ENCODE assay signal across 8 cellular contexts in genomic region chr10:126387931-126388911, GRCh38. TPM values are rescaled to one million over a fixed set of nuclear protein-coding genes. Genes with fewer than 3 reads are reported as not detected.
DNase-seq lines count a peak whose midpoint lies in the region; ATAC-seq and TF ChIP-seq lines count a peak whose summit lies in the region.

ADAM12 (minus strand) TSS chr10:126388477; CDS start chr10:126388145, 332 bp downstream.

- TF ChIP-seq CTCF in mammary epithelial cell (conservative IDR thresholded peaks at IDR 0.05 in 1 of 2, IDR thresholded peaks at IDR 0.05 in 1 of 2; ENCODE audit: extremely low read depth in 1 of 2, insufficient read depth in 1 of 2, low read depth in 1 of 2, low read length in 2 of 2): no peak
- TF ChIP-seq CTCF in spleen (IDR thresholded peaks at IDR 0.05 in 8 of 11, conservative IDR thresholded peaks at IDR 0.05 in 3 of 11): no peak

- no peaks in the 10 kb centered on the region for H4K20me1 ChIP-seq in mammary epithelial cell (ENCODE audit: insufficient read depth, low read length)

- ATAC-seq in HG03571 (IDR thresholded peaks at IDR 0.05; ENCODE audit: unreplicated experiment): no peak

- H3K36me3 ChIP-seq in mammary epithelial cell (ENCODE audit: insufficient read depth, low read length) (no peaks in the 10 kb centered on the region), spleen (no peaks in the 10 kb centered on the region)

- 3% methylated on average over 7 of the region's 127 CpGs for WGBS in mammary epithelial cell (ENCODE audit: low coverage, missing lambda C conversion rate)
- WGBS in spleen, 5 donors: 3 to 10% (median 7%) methylated on average over 42 to 127 of the region's 127 CpGs

- peaks cover 0 to 15% (median 7%) of the 10 kb centered on the region in 3 donors for H3K36me3 Mint-ChIP-seq in immature natural killer cell

- peak within 1 kb of the TSS; percentile 36 to 56 (median 52) for H3K4me3 ChIP-seq in mammary epithelial cell (replicated peaks in 1 of 3; ENCODE audit: insufficient read depth in 1 of 3, low read depth in 2 of 3, low read length in 3 of 3)
- peak within 1 kb of the TSS in 7 of 8 donors; percentile 26 to 61 (median 39) for H3K4me3 ChIP-seq in spleen

- peak within 1 kb of the TSS; percentile 87 for H3K4me2 ChIP-seq in mammary epithelial cell (ENCODE audit: insufficient read depth, low read depth, low read length)

- H3K9ac ChIP-seq in mammary epithelial cell (ENCODE audit: insufficient read depth, low read length): no peak within 1 kb of the TSS

- peaks cover 21 to 44% (median 23%) of the 10 kb centered on the region in 3 donors for H3K27me3 Mint-ChIP-seq in immature natural killer cell (ENCODE audit: low read depth in 3 of 3)

- peak within 1 kb of the TSS; percentile 85 for H2AFZ ChIP-seq in mammary epithelial cell (ENCODE audit: low read depth, low read length)

- dilution Hi-C loops in mammary epithelial cell (cut with HindIII; ENCODE audit: low sequenced_read_pairs): no loop called here

- H3K9me3 Mint-ChIP-seq in immature natural killer cell: peaks cover 0 to 3% (median 0%) of the 10 kb centered on the region in 6 donors

- no peak within 1 kb of the TSS for H3K27ac Mint-ChIP-seq in immature natural killer cell

- in situ Hi-C loops in mammary epithelial cell (cut with MboI; ENCODE audit: low sequenced_read_pairs in 2 of 2): loop anchor here (10.0 to 25.0 kb wide), 2 partner anchors 401 to 403 kb away; no protein-coding TSS in a partner anchor
- in situ Hi-C loops in KBM-7 (cut with MboI; ENCODE audit: low pct_unique_long_range_greater_than_20kb, low sequenced_read_pairs): no loop called here

- BruUV-seq in mammary epithelial cell (replicated peaks; lab: Mats Ljungman, UMichigan): no TSS peak

- peak; percentile 9 for DNase-seq in stimulated activated CD4-positive, alpha-beta T cell treated with anti-CD3 and anti-CD28 coated beads, Interleukin-4, amount 100 ng/mL, for 1 hour
- DNase-seq in stimulated activated CD4-positive, alpha-beta T cell treated with anti-CD3 and anti-CD28 coated beads, Interleukin-2, amount 100 ng/mL, for 48 hours: no peak
- peak; percentile 25 for DNase-seq in mammary epithelial cell
- DNase-seq in immature natural killer cell: peak in 1 of 3 donors; percentile 5
- DNase-seq in spleen: no peak
- no peak for DNase-seq in KBM-7
- no peak for DNase-seq in NOMO-1 (lab: John Stamatoyannopoulos, UW; ENCODE audit: unreplicated experiment in 2 of 2)

- TF ChIP-seq POLR2A in spleen (IDR thresholded peaks at IDR 0.05): no peak

- H3K9me3 ChIP-seq in mammary epithelial cell (replicated peaks; ENCODE audit: insufficient read depth, low read length) (no peaks in the 10 kb centered on the region), spleen (peaks cover 0 to 4% (median 0%) of the 10 kb centered on the region in 8 donors)

- H3K4me1 ChIP-seq in mammary epithelial cell (ENCODE audit: insufficient read depth, low read length) (peaks cover 18% of the 10 kb centered on the region), spleen (peaks cover 5 to 29% (median 13%) of the 10 kb centered on the region in 6 donors)

- H3K27ac ChIP-seq in mammary epithelial cell (ENCODE audit: insufficient read depth, low read depth, low read length) (no peak within 1 kb of the TSS), spleen (peak within 1 kb of the TSS in 4 of 8 donors; percentile 15 to 42 (median 30))

- H3K27me3 ChIP-seq in mammary epithelial cell (ENCODE audit: insufficient read depth, low read length): no peaks in the 10 kb centered on the region
- H3K27me3 ChIP-seq in spleen (replicated peaks in 1 of 7): peaks cover 0 to 56% (median 21%) of the 10 kb centered on the region in 7 donors

- peak within 1 kb of the TSS; percentile 47 to 86 (median 73) for H3K4me3 Mint-ChIP-seq in immature natural killer cell

- H3K4me1 Mint-ChIP-seq in immature natural killer cell: peaks cover 9 to 15% of the 10 kb centered on the region in 2 donors

- CTCF ChIA-PET in mammary epithelial cell (lab: Charles Lee; ENCODE audit: low non-redundant PET): no interaction called here

- H3K79me2 ChIP-seq in mammary epithelial cell (ENCODE audit: insufficient read depth, low read length): no peaks in the 10 kb centered on the region

- intact Hi-C loops in mammary epithelial cell (cut with micrococcal nuclease): loop anchor here (1.0 to 10.0 kb wide), 6 partner anchors 117 to 520 kb away; no protein-coding TSS in a partner anchor
- intact Hi-C loops in spleen (cut with DNase I; ENCODE audit: low total_unique reads): loop anchor here (5.0 kb wide), 1 partner anchor 406 kb away; no protein-coding TSS in a partner anchor

RNA-seq across cellular contexts. Expression of gene ADAM12, which starts in this region (rescaled TPM):
- total RNA-seq in mammary epithelial cell (1 to 10 TPM in 1 of 2 donors, under 1 TPM in 1; 0.26 to 8.2 TPM), spleen (1 to 10 TPM in 5 of 7 donors, under 1 TPM in 2; 0.51 to 7.0 (median 1.4) TPM)
- polyA plus RNA-seq in mammary epithelial cell (0.59 TPM), immature natural killer cell (under 1 TPM in 2 of 3 donors, not detected in 1; 0.07 to 0.11 TPM), spleen (under 1 TPM; 0.51 to 0.72 (median 0.71) TPM)
- 0.10 TPM for polyA minus RNA-seq in mammary epithelial cell

Comparison
In these comparisons a context has a peak if more than half of its experiments do, and no peak if none do; other contexts are left out.
1. DNase-seq: peak in stimulated activated CD4-positive, alpha-beta T cell treated with anti-CD3 and anti-CD28 coated beads, Interleukin-4, amount 100 ng/mL, for 1 hour (single experiment) and mammary epithelial cell (single experiment); none in stimulated activated CD4-positive, alpha-beta T cell treated with anti-CD3 and anti-CD28 coated beads, Interleukin-2, amount 100 ng/mL, for 48 hours (0 of 2), spleen (single experiment), KBM-7 (single experiment) and NOMO-1 (0 of 2).